ENCODE assay signal across 21 cellular contexts in genomic region chr6:9921366-9921765, GRCh38.
"Had no signal": no experiment of that assay in that cellular context is flagged by ENCODE, and none has a peak within 500 bp of the region (broad histone marks: within the 10 kb centered on the region; RNA-seq: fewer than 3 reads in every experiment).

No MANE protein-coding gene starts in this region.

- ATAC-seq: activated CD8-positive, alpha-beta T cell treated with anti-CD3 and anti-CD28 coated beads, Interleukin-2, amount 10 ng/mL, durations not matched to agents 7 days and 5 days; effector memory CD8-positive, alpha-beta T cell; gastroesophageal sphincter; left ventricle myocardium superior; natural killer cell had no signal

- H3K36me3 ChIP-seq: ascending aorta, brain microvascular endothelial cell, esophagus muscularis mucosa, gastroesophageal sphincter, thyroid gland had no signal

- H3K27me3 ChIP-seq: ascending aorta, brain microvascular endothelial cell, esophagus muscularis mucosa, gastroesophageal sphincter, thyroid gland had no signal

- H3K4me3 ChIP-seq: ascending aorta, dorsolateral prefrontal cortex, esophagus muscularis mucosa, gastroesophageal sphincter, thyroid gland had no signal

- H3K4me1 ChIP-seq: ascending aorta, esophagus muscularis mucosa, gastroesophageal sphincter, thyroid gland had no signal

- DNase-seq: activated CD4-positive, alpha-beta T cell treated with anti-CD3 and anti-CD28 coated beads for 1 hour; activated CD4-positive, alpha-beta T cell treated with anti-CD3 and anti-CD28 coated beads, Interleukin-2, amount 50 U/mL, for 1 hour; activated CD8-positive, alpha-beta T cell treated with anti-CD3 and anti-CD28 coated beads, Interleukin-2, amount 10 ng/mL, durations not matched to agents 7 days and 5 days; activated gamma-delta T cell; activated naive CD4-positive, alpha-beta T cell treated with anti-CD3 and anti-CD28 coated beads, Interleukin-2, amount 50 U/mL, for 16 hours; brain microvascular endothelial cell; central memory CD4-positive, alpha-beta T cell; dorsolateral prefrontal cortex; effector memory CD8-positive, alpha-beta T cell; head of caudate nucleus; hypothalamus; left ventricle myocardium superior; midbrain; natural killer cell; retina; substantia nigra; thyroid gland had no signal

- H3K27ac ChIP-seq: ascending aorta, brain microvascular endothelial cell, dorsolateral prefrontal cortex, esophagus muscularis mucosa, gastroesophageal sphincter, thyroid gland, VCaP had no signal

- H3K9me3 ChIP-seq: ascending aorta, esophagus muscularis mucosa, gastroesophageal sphincter, thyroid gland had no signal
